11 cellular contexts compared by ENCODE assay signal in genomic region chr4:20249333-20249732, GRCh38. TPM values are rescaled to one million over a fixed set of nuclear protein-coding genes. Genes with fewer than 3 reads are reported as not detected.
DNase-seq lines count a peak whose midpoint lies in the region; ATAC-seq, FAIRE-seq and TF ChIP-seq lines count a peak whose summit lies in the region.
"Had no signal": no experiment of that assay in that cellular context is flagged by ENCODE, and none has a peak within 500 bp of the region (broad histone marks: within the 10 kb centered on the region; RNA-seq: fewer than 3 reads in every experiment).

No MANE protein-coding gene starts in this region.

- intact Hi-C loops in pancreas (cut with DNase I): no loop called here

- 5 to 10% methylated on average over 2 of the region's 2 CpGs for WGBS in pancreas, 2 donors

- no peak for ATAC-seq in pancreas
- ATAC-seq in GM21367 (IDR thresholded peaks at IDR 0.05; ENCODE audit: unreplicated experiment): no peak
- ATAC-seq: activated CD4-positive, CD25-positive, alpha-beta regulatory T cell treated with anti-CD3 and anti-CD28 coated beads, Interleukin-2, amount 50 U/mL, for 24 hours; right cardiac atrium had no signal

- H3K36me3 ChIP-seq in neural progenitor cell (no peaks in the 10 kb centered on the region), pancreas (no peaks in the 10 kb centered on the region)
- H3K36me3 ChIP-seq: thyroid gland had no signal

- H3K27ac ChIP-seq in neural progenitor cell (no peak overlapping the region), pancreas (no peak overlapping the region)
- H3K27ac ChIP-seq: thyroid gland had no signal

- peaks cover 7% of the 10 kb centered on the region for H3F3A ChIP-seq in neural progenitor cell (ENCODE audit: low read depth)

- TF ChIP-seq CTCF in NB4 (IDR thresholded peaks at IDR 0.05; ENCODE audit: low read depth, low read length): peak; percentile 34
- TF ChIP-seq CTCF in neural progenitor cell (IDR thresholded peaks at IDR 0.05): peak; percentile 33
- peak in 2 of 4 donors; percentile 19 to 24 for TF ChIP-seq CTCF in pancreas (IDR thresholded peaks at IDR 0.05)

- H3K4me3 Mint-ChIP-seq in neural progenitor cell: no peak overlapping the region
- H3K4me3 Mint-ChIP-seq in activated CD4-positive, alpha-beta memory T cell treated with anti-CD3 and anti-CD28 coated beads, Interleukin-2, amount 10 ng/mL, durations not matched to agents 7 days and 5 days: no peak overlapping the region

- no peaks in the 10 kb centered on the region for H3K79me2 ChIP-seq in neural progenitor cell (ENCODE audit: low read depth)

- no peak overlapping the region for H2AFZ ChIP-seq in neural progenitor cell (replicated peaks)

- H3K27me3 Mint-ChIP-seq in neural progenitor cell (ENCODE audit: insufficient read depth, low read depth): peaks cover 11% of the 10 kb centered on the region
- H3K27me3 Mint-ChIP-seq in activated CD4-positive, alpha-beta memory T cell treated with anti-CD3 and anti-CD28 coated beads, Interleukin-2, amount 10 ng/mL, durations not matched to agents 7 days and 5 days: peaks cover 32% of the 10 kb centered on the region

- H3K4me3 ChIP-seq in NB4 (ENCODE audit: low read depth, low read length) (no peak overlapping the region), neural progenitor cell (no peak overlapping the region), pancreas (no peak overlapping the region)
- H3K4me3 ChIP-seq: thyroid gland had no signal

- peaks cover 17% of the 10 kb centered on the region for H4K20me1 ChIP-seq in neural progenitor cell (ENCODE audit: low read depth)

- H3K9me3 Mint-ChIP-seq in neural progenitor cell: no peaks in the 10 kb centered on the region
- H3K9me3 Mint-ChIP-seq in activated CD4-positive, alpha-beta memory T cell treated with anti-CD3 and anti-CD28 coated beads, Interleukin-2, amount 10 ng/mL, durations not matched to agents 7 days and 5 days: no peaks in the 10 kb centered on the region

- H3K9me3 ChIP-seq in neural progenitor cell (ENCODE audit: low read depth): no peaks in the 10 kb centered on the region
- no peaks in the 10 kb centered on the region for H3K9me3 ChIP-seq in pancreas
- H3K9me3 ChIP-seq: thyroid gland had no signal

- CTCF ChIA-PET in activated CD4-positive, alpha-beta memory T cell treated with anti-CD3 and anti-CD28 coated beads, Interleukin-2, amount 10 ng/mL, durations not matched to agents 7 days and 5 days (lab: Charles Lee): interaction anchor here (1.2 to 1.6 kb wide), 2 partner anchors 10 to 435 kb away, joined by 3 to 4 read pairs; no protein-coding TSS in a partner anchor

- H3K9ac ChIP-seq in neural progenitor cell: no peak overlapping the region

- no peak for TF ChIP-seq POLR2A in NB4 (IDR thresholded peaks at IDR 0.05; ENCODE audit: extremely low read depth, insufficient read length)

- FAIRE-seq in pancreas (lab: Jason Lieb, UNC): no peak

- H3K4me1 ChIP-seq in neural progenitor cell (peaks cover 13% of the 10 kb centered on the region), pancreas (peaks cover 0 to 14% (median 6%) of the 10 kb centered on the region in 3 donors)

- H3K4me1 Mint-ChIP-seq in neural progenitor cell: peaks cover 18% of the 10 kb centered on the region
- peaks cover 5% of the 10 kb centered on the region for H3K4me1 Mint-ChIP-seq in activated CD4-positive, alpha-beta memory T cell treated with anti-CD3 and anti-CD28 coated beads, Interleukin-2, amount 10 ng/mL, durations not matched to agents 7 days and 5 days

- H3K36me3 Mint-ChIP-seq in neural progenitor cell: no peaks in the 10 kb centered on the region
- H3K36me3 Mint-ChIP-seq in activated CD4-positive, alpha-beta memory T cell treated with anti-CD3 and anti-CD28 coated beads, Interleukin-2, amount 10 ng/mL, durations not matched to agents 7 days and 5 days (ENCODE audit: low read depth): peaks cover 3% of the 10 kb centered on the region

- no peak overlapping the region for H3K27ac Mint-ChIP-seq in neural progenitor cell
- no peak overlapping the region for H3K27ac Mint-ChIP-seq in activated CD4-positive, alpha-beta memory T cell treated with anti-CD3 and anti-CD28 coated beads, Interleukin-2, amount 10 ng/mL, durations not matched to agents 7 days and 5 days

- peak; percentile 67 for DNase-seq in EH (ENCODE audit: low read depth)
- DNase-seq in NB4 (ENCODE audit: low read depth): peak; percentile 39
- DNase-seq in dedifferentiated amniotic fluid mesenchymal stem cell (ENCODE audit: extremely low spot score): peak; percentile 57
- peak; percentile 25 for DNase-seq in neural progenitor cell (ENCODE audit: low spot score)
- DNase-seq in pancreas: no peak
- DNase-seq in activated CD4-positive, alpha-beta memory T cell treated with anti-CD3 and anti-CD28 coated beads, Interleukin-2, amount 10 ng/mL, durations not matched to agents 7 days and 5 days: no peak
- DNase-seq in cerebellar cortex (ENCODE audit: low spot score): no peak

- POLR2A ChIA-PET in activated CD4-positive, alpha-beta memory T cell treated with anti-CD3 and anti-CD28 coated beads, Interleukin-2, amount 10 ng/mL, durations not matched to agents 7 days and 5 days (lab: Charles Lee): no interaction called here

- no peak overlapping the region for H3K4me2 ChIP-seq in neural progenitor cell

- H3K27me3 ChIP-seq in neural progenitor cell: peaks cover 49% of the 10 kb centered on the region
- H3K27me3 ChIP-seq in pancreas: peaks cover 0 to 1% (median 0%) of the 10 kb centered on the region in 4 donors
- H3K27me3 ChIP-seq: thyroid gland had no signal

RNA-seq across cellular contexts. Expression of gene SLIT2, which starts 2.4 kb away (rescaled TPM):
- total RNA-seq in neural progenitor cell (ENCODE audit: low replicate concordance) (1.2 and 3.0 TPM in 2 replicates), pancreas (1 to 10 TPM; 1.1 to 9.1 (median 3.1) TPM)
- polyA plus RNA-seq in pancreas: under 1 TPM; 0.68 to 0.82 TPM
- total RNA-seq in activated CD4-positive, alpha-beta memory T cell treated with anti-CD3 and anti-CD28 coated beads, Interleukin-2, amount 10 ng/mL, durations not matched to agents 7 days and 5 days: not detected

Comparison
In these comparisons a context has a peak if more than half of its experiments do, and no peak if none do; other contexts are left out.
1. DNase-seq: peak in EH (single experiment), NB4 (single experiment), dedifferentiated amniotic fluid mesenchymal stem cell (single experiment) and neural progenitor cell (single experiment); none in pancreas (0 of 6), activated CD4-positive, alpha-beta memory T cell treated with anti-CD3 and anti-CD28 coated beads, Interleukin-2, amount 10 ng/mL, durations not matched to agents 7 days and 5 days (single experiment) and cerebellar cortex (single experiment).